ENCODE assay signal across 14 cellular contexts in genomic region chr5:160249570-160249969, GRCh38. TPM values are rescaled to one million over a fixed set of nuclear protein-coding genes. Genes with fewer than 3 reads are reported as not detected.
"Had no signal": no experiment of that assay in that cellular context is flagged by ENCODE, and none has a peak within 500 bp of the region (broad histone marks: within the 10 kb centered on the region; RNA-seq: fewer than 3 reads in every experiment).

No MANE protein-coding gene starts in this region.

RNA-seq across cellular contexts. Expression of gene FABP6, which starts 20.3 kb away (rescaled TPM):
- total RNA-seq: kidney, kidney epithelial cell, left colon, left lobe of liver, liver, lung microvascular endothelial cell, mammary epithelial cell, mesenteric fat pad, mesothelial cell of epicardium, mononuclear cell, mucosa of descending colon, mucosa of gallbladder, myocyte had no signal
- polyA plus RNA-seq: immature natural killer cell, liver, mammary epithelial cell had no signal
